8 cellular contexts compared by ENCODE assay signal in genomic region chr7:112391841-112392286, GRCh38.
DNase-seq lines count a peak whose midpoint lies in the region; ATAC-seq and TF ChIP-seq lines count a peak whose summit lies in the region.
"Not testable (repeated sequence)": the region's sequence is repeated elsewhere in the genome, so short reads cannot be mapped to it uniquely, and the experiment has no call there.

No MANE protein-coding gene starts in this region.

- H3K27ac Mint-ChIP-seq in central memory CD8-positive, alpha-beta T cell (ENCODE audit: low read depth) = peak overlapping the region; percentile 96

- not testable (repeated sequence) for H3K36me3 Mint-ChIP-seq in central memory CD8-positive, alpha-beta T cell (ENCODE audit: insufficient read depth)

- TF ChIP-seq CTCF in 22Rv1 (IDR thresholded peaks at IDR 0.05) = not testable (repeated sequence)

- H3K27ac ChIP-seq in 22Rv1 (peak overlapping the region; percentile 63), skin epidermis (peak overlapping the region in 18 of 21 experiments; percentile 9 to 82 (median 68))

- peak overlapping the region; percentile 39 to 57 (median 48) for H3K4me3 ChIP-seq in skin epidermis

- H3K9me3 Mint-ChIP-seq in central memory CD8-positive, alpha-beta T cell = not testable (repeated sequence)

- peak; percentile 60 for ATAC-seq in GM18858 (IDR thresholded peaks at IDR 0.05; ENCODE audit: unreplicated experiment)
- ATAC-seq in HG03439 (IDR thresholded peaks at IDR 0.05; ENCODE audit: unreplicated experiment) = peak; percentile 60
- ATAC-seq in central memory CD8-positive, alpha-beta T cell (replicated peaks; ENCODE audit: extremely low read depth, poor library complexity, severe bottlenecking) = peak; percentile 75

- H3K4me3 Mint-ChIP-seq in central memory CD8-positive, alpha-beta T cell = peak overlapping the region; percentile 81

- H3K27me3 Mint-ChIP-seq in central memory CD8-positive, alpha-beta T cell = peaks cover 13% of the 10 kb centered on the region

- DNase-seq in NCI-H524 treated with DMSO at 0.1 percent for 48 hours (lab: John Stamatoyannopoulos, UW) (peak; percentile 13), islet precursor cell (peak; percentile 67)
- peak; percentile 50 to 59 for DNase-seq in activated CD4-positive, alpha-beta T cell treated with anti-CD3 and anti-CD28 coated beads for 24 hours (ENCODE audit: low read depth in 2 of 2)
- DNase-seq in central memory CD8-positive, alpha-beta T cell (ENCODE audit: low spot score in 2 of 2) = peak; percentile 52 to 55

- peaks cover 17% of the 10 kb centered on the region for H3K4me1 Mint-ChIP-seq in central memory CD8-positive, alpha-beta T cell

Comparison
In these comparisons a context has a peak if more than half of its experiments do, and no peak if none do; other contexts are left out.
1. Peak in every context shown above with its lines: DNase-seq, ATAC-seq, H3K4me3 ChIP-seq and H3K27ac ChIP-seq.
2. DNase-seq: peak in every context shown above with its lines; median percentile 67 in islet precursor cell; 54 in activated CD4-positive, alpha-beta T cell treated with anti-CD3 and anti-CD28 coated beads for 24 hours; 54 in central memory CD8-positive, alpha-beta T cell; 13 in NCI-H524 treated with DMSO at 0.1 percent for 48 hours.